ENCODE assay signal across 18 cellular contexts in genomic region chr2:61268249-61268648, GRCh38.
DNase-seq lines count a peak whose midpoint lies in the region; ATAC-seq and TF ChIP-seq lines count a peak whose summit lies in the region.
"Had no signal": no experiment of that assay in that cellular context is flagged by ENCODE, and none has a peak within 500 bp of the region (broad histone marks: within the 10 kb centered on the region; RNA-seq: fewer than 3 reads in every experiment).

No MANE protein-coding gene starts in this region.

- no peak overlapping the region for H2BK5ac ChIP-seq in neuronal stem cell (ENCODE audit: low read length)

- H3K4me3 Mint-ChIP-seq in activated naive CD4-positive, alpha-beta T cell treated with anti-CD3 and anti-CD28 coated beads, Interleukin-2, amount 50 U/mL, for 24 hours, result no peak overlapping the region
- H3K4me3 Mint-ChIP-seq in activated naive CD4-positive, alpha-beta T cell treated with anti-CD3 and anti-CD28 coated beads, Interleukin-2, amount 10 ng/mL, durations not matched to agents 7 days and 5 days, result no peak overlapping the region
- H3K4me3 Mint-ChIP-seq: CD14-positive monocyte had no signal

- peaks cover 14% of the 10 kb centered on the region for H3K36me3 Mint-ChIP-seq in activated naive CD4-positive, alpha-beta T cell treated with anti-CD3 and anti-CD28 coated beads, Interleukin-2, amount 50 U/mL, for 24 hours
- peaks cover 26% of the 10 kb centered on the region for H3K36me3 Mint-ChIP-seq in activated naive CD4-positive, alpha-beta T cell treated with anti-CD3 and anti-CD28 coated beads, Interleukin-2, amount 10 ng/mL, durations not matched to agents 7 days and 5 days

- H2AK5ac ChIP-seq in neuronal stem cell (ENCODE audit: low read depth, low read length), result no peak overlapping the region

- no peak overlapping the region for H2BK12ac ChIP-seq in neuronal stem cell (ENCODE audit: low read length)

- H3K23ac ChIP-seq in neuronal stem cell (ENCODE audit: low read depth, low read length, poor library complexity), result no peak overlapping the region

- no peak overlapping the region for H3K4ac ChIP-seq in neuronal stem cell (ENCODE audit: low read length)

- H3K4me1 Mint-ChIP-seq in activated naive CD4-positive, alpha-beta T cell treated with anti-CD3 and anti-CD28 coated beads, Interleukin-2, amount 50 U/mL, for 24 hours, result peaks cover 3% of the 10 kb centered on the region
- H3K4me1 Mint-ChIP-seq in activated naive CD4-positive, alpha-beta T cell treated with anti-CD3 and anti-CD28 coated beads, Interleukin-2, amount 10 ng/mL, durations not matched to agents 7 days and 5 days, result no peaks in the 10 kb centered on the region

- peak overlapping the region; percentile 62 for H3K27ac Mint-ChIP-seq in activated naive CD4-positive, alpha-beta T cell treated with anti-CD3 and anti-CD28 coated beads, Interleukin-2, amount 50 U/mL, for 24 hours
- no peak overlapping the region for H3K27ac Mint-ChIP-seq in activated naive CD4-positive, alpha-beta T cell treated with anti-CD3 and anti-CD28 coated beads, Interleukin-2, amount 10 ng/mL, durations not matched to agents 7 days and 5 days
- H3K27ac Mint-ChIP-seq: CD14-positive monocyte had no signal

- H3K27me3 ChIP-seq in RWPE2 (ENCODE audit: insufficient read depth, poor library complexity, severe bottlenecking) (no peaks in the 10 kb centered on the region), neuronal stem cell (ENCODE audit: control insufficient read depth in 3 of 3, insufficient read depth in 3 of 3, low read depth in 1 of 3, low read length in 3 of 3) (no peaks in the 10 kb centered on the region)
- H3K27me3 ChIP-seq: Peyer's patch had no signal

- CTCF ChIA-PET in activated naive CD4-positive, alpha-beta T cell treated with anti-CD3 and anti-CD28 coated beads, Interleukin-2, amount 10 ng/mL, durations not matched to agents 7 days and 5 days (lab: Charles Lee), result no interaction called here

- no peak overlapping the region for H3K14ac ChIP-seq in neuronal stem cell (ENCODE audit: low read length)

- no peak overlapping the region for H4K91ac ChIP-seq in neuronal stem cell (ENCODE audit: low read depth, low read length, poor library complexity)

- H3K18ac ChIP-seq in neuronal stem cell (ENCODE audit: low read length), result no peak overlapping the region

- H3K27ac ChIP-seq in RWPE2 (ENCODE audit: poor library complexity, severe bottlenecking) (no peak overlapping the region), epithelial cell of prostate (peak overlapping the region; percentile 64), neuronal stem cell (replicated peaks; ENCODE audit: low read length) (no peak overlapping the region)
- H3K27ac ChIP-seq: A549, HL-60, Peyer's patch had no signal

- TF ChIP-seq CTCF in RWPE2 (IDR thresholded peaks at IDR 0.05; ENCODE audit: poor library complexity, severe bottlenecking), result no peak

- no peak overlapping the region for H4K8ac ChIP-seq in neuronal stem cell (ENCODE audit: low read depth, low read length)

- H3K4me2 ChIP-seq in neuronal stem cell (ENCODE audit: insufficient read depth, low read length, poor library complexity, severe bottlenecking), result peak overlapping the region; percentile 2
- H3K4me2 ChIP-seq: A549 had no signal

- WGBS in neuronal stem cell (ENCODE audit: extremely low coverage in 2 of 2, insufficient read length in 2 of 2, insufficient replicate concordance in 1 of 2), 2 donors, result no CpG with 5 or more reads among the region's 4 CpGs

- ATAC-seq in RWPE2 (ENCODE audit: low read depth), result peak; percentile 70
- ATAC-seq: A549 had no signal

- H3K9me3 Mint-ChIP-seq in activated naive CD4-positive, alpha-beta T cell treated with anti-CD3 and anti-CD28 coated beads, Interleukin-2, amount 50 U/mL, for 24 hours, result no peaks in the 10 kb centered on the region
- no peaks in the 10 kb centered on the region for H3K9me3 Mint-ChIP-seq in activated naive CD4-positive, alpha-beta T cell treated with anti-CD3 and anti-CD28 coated beads, Interleukin-2, amount 10 ng/mL, durations not matched to agents 7 days and 5 days

- no peak overlapping the region for H3K9ac ChIP-seq in neuronal stem cell (ENCODE audit: low read depth, low read length, poor library complexity)

- H3K36me3 ChIP-seq in RWPE2 (ENCODE audit: low read depth), result peaks cover 65% of the 10 kb centered on the region
- peaks cover 2 to 67% of the 10 kb centered on the region in 2 donors for H3K36me3 ChIP-seq in neuronal stem cell (replicated peaks in 1 of 2; ENCODE audit: control insufficient read depth in 2 of 2, insufficient read depth in 2 of 2, low read length in 2 of 2)

- H2BK120ac ChIP-seq in neuronal stem cell (ENCODE audit: low read depth, low read length), result no peak overlapping the region

- H2AFZ ChIP-seq in neuronal stem cell (ENCODE audit: low read length), result no peak overlapping the region

- no peak overlapping the region for H2BK15ac ChIP-seq in neuronal stem cell (ENCODE audit: low read length)

- H3K9me3 ChIP-seq in RWPE2 (ENCODE audit: severe bottlenecking) (no peaks in the 10 kb centered on the region), neuronal stem cell (replicated peaks in 1 of 2; ENCODE audit: control insufficient read depth in 2 of 2, insufficient read depth in 1 of 2, low read depth in 1 of 2, low read length in 2 of 2) (peaks cover 0 to 4% of the 10 kb centered on the region in 2 donors)
- H3K9me3 ChIP-seq: A549, Caco-2, Peyer's patch had no signal

- no peaks in the 10 kb centered on the region for H3K27me3 Mint-ChIP-seq in activated naive CD4-positive, alpha-beta T cell treated with anti-CD3 and anti-CD28 coated beads, Interleukin-2, amount 50 U/mL, for 24 hours
- H3K27me3 Mint-ChIP-seq in activated naive CD4-positive, alpha-beta T cell treated with anti-CD3 and anti-CD28 coated beads, Interleukin-2, amount 10 ng/mL, durations not matched to agents 7 days and 5 days, result no peaks in the 10 kb centered on the region

- H3K79me1 ChIP-seq in neuronal stem cell (ENCODE audit: low read depth, low read length), result peaks cover 1% of the 10 kb centered on the region

- H3K4me1 ChIP-seq in RWPE2 (ENCODE audit: insufficient read depth, poor library complexity, severe bottlenecking) (no peaks in the 10 kb centered on the region), neuronal stem cell (ENCODE audit: control insufficient read depth in 2 of 2, insufficient read depth in 1 of 2, low read depth in 1 of 2, low read length in 2 of 2) (no peaks in the 10 kb centered on the region)
- H3K4me1 ChIP-seq: A549, Caco-2, Peyer's patch had no signal

- no peak for DNase-seq in activated naive CD4-positive, alpha-beta T cell treated with anti-CD3 and anti-CD28 coated beads, Interleukin-2, amount 10 ng/mL, durations not matched to agents 7 days and 5 days
- DNase-seq in RWPE2 (ENCODE audit: low spot score) (no peak), epithelial cell of prostate (ENCODE audit: low read depth, low spot score) (peak; percentile 73), neuronal stem cell (ENCODE audit: low spot score) (no peak), NCI-H2196 (lab: John Stamatoyannopoulos, UW; ENCODE audit: unreplicated experiment) (no peak), SKM-1 treated with dmso at 0.1 percent for 144 hours (lab: John Stamatoyannopoulos, UW; ENCODE audit: unreplicated experiment) (no peak)
- no peak for DNase-seq in central memory CD4-positive, alpha-beta T cell
- DNase-seq: Caco-2, DMS79 treated with DMSO at 0.1 percent for 48 hours, GDM1, NCI-H1048, NCI-H510A treated with DMSO at 0.1 percent for 48 hours, Peyer's patch, SHP77 treated with DMSO at 0.1 percent for 48 hours had no signal

- H3K4me3 ChIP-seq in RWPE2 (ENCODE audit: severe bottlenecking) (no peak overlapping the region), neuronal stem cell (ENCODE audit: low read length in 2 of 2) (no peak overlapping the region)
- H3K4me3 ChIP-seq: A549, Peyer's patch had no signal
